ENCODE assay signal across 17 cellular contexts in genomic region chr16:86375841-86376240, GRCh38.
DNase-seq lines count a peak whose midpoint lies in the region; ATAC-seq, FAIRE-seq and TF ChIP-seq lines count a peak whose summit lies in the region.
"Had no signal": no experiment of that assay in that cellular context is flagged by ENCODE, and none has a peak within 500 bp of the region (broad histone marks: within the 10 kb centered on the region; RNA-seq: fewer than 3 reads in every experiment).

No MANE protein-coding gene starts in this region.

- H2AFZ ChIP-seq in hepatocyte (no peak overlapping the region), smooth muscle cell (ENCODE audit: low read depth) (no peak overlapping the region)

- TF ChIP-seq CTCF in hepatocyte (IDR thresholded peaks at IDR 0.05; ENCODE audit: poor library complexity) (no peak), smooth muscle cell (IDR thresholded peaks at IDR 0.05; ENCODE audit: borderline replicate concordance, insufficient read depth, poor library complexity, severe bottlenecking) (no peak), lower lobe of right lung (IDR thresholded peaks at IDR 0.05) (no peak), heart left ventricle (IDR thresholded peaks at IDR 0.05) (no peak)

- no peak overlapping the region for H3K9ac ChIP-seq in smooth muscle cell (ENCODE audit: low read depth)
- H3K9ac ChIP-seq: BLaER1 had no signal

- intact Hi-C loops in lower lobe of right lung (cut with DNase I) (no loop called here), heart left ventricle (cut with DNase I) (no loop called here)

- H4K20me1 ChIP-seq in hepatocyte (ENCODE audit: insufficient read depth, poor library complexity, severe bottlenecking) (no peaks in the 10 kb centered on the region), smooth muscle cell (ENCODE audit: low read depth) (no peaks in the 10 kb centered on the region)
- H4K20me1 ChIP-seq: BLaER1 had no signal

- H3K4me3 ChIP-seq in hepatocyte: no peak overlapping the region
- no peak overlapping the region for H3K4me3 ChIP-seq in smooth muscle cell
- H3K4me3 ChIP-seq in lower lobe of right lung: no peak overlapping the region
- no peak overlapping the region for H3K4me3 ChIP-seq in heart left ventricle
- H3K4me3 ChIP-seq: A549, BLaER1 had no signal

- WGBS in hepatocyte (ENCODE audit: low lambda C conversion rate, missing lambda C conversion rate): 47% methylated on average over 8 of the region's 9 CpGs
- 49% methylated on average over 9 of the region's 9 CpGs for WGBS in smooth muscle cell (ENCODE audit: low lambda C conversion rate)
- 72 to 84% (median 76%) methylated on average over 9 of the region's 9 CpGs for WGBS in heart left ventricle, 4 donors

- DNase-seq in EL (peak; percentile 32), RPMI7951 (ENCODE audit: low read depth) (peak; percentile 28), hepatocyte (ENCODE audit: low spot score) (no peak), smooth muscle cell (lab: John Stamatoyannopoulos, UW; ENCODE audit: unreplicated experiment) (no peak), lower lobe of right lung (no peak), heart left ventricle (no peak), GM19239 (ENCODE audit: insufficient read length, low spot score) (no peak), medulla oblongata (ENCODE audit: extremely low spot score) (no peak)
- DNase-seq: AML-193; Caco-2; CD8-positive, alpha-beta memory T cell; DMS53; KBM-7 had no signal

- H3K27me3 ChIP-seq in hepatocyte (no peaks in the 10 kb centered on the region), smooth muscle cell (ENCODE audit: low read depth) (no peaks in the 10 kb centered on the region), lower lobe of right lung (ENCODE audit: low read depth) (peaks cover 7% of the 10 kb centered on the region), heart left ventricle (peaks cover 0 to 57% (median 6%) of the 10 kb centered on the region in 9 donors)
- H3K27me3 ChIP-seq: BLaER1 had no signal

- TF ChIP-seq POLR2A in heart left ventricle (IDR thresholded peaks at IDR 0.05): no peak

- no peaks in the 10 kb centered on the region for H3F3A ChIP-seq in smooth muscle cell (ENCODE audit: low read depth)

- H3K9me2 ChIP-seq in hepatocyte (replicated peaks; ENCODE audit: insufficient read depth): no peaks in the 10 kb centered on the region

- H3K4me2 ChIP-seq in hepatocyte (peak overlapping the region; percentile 31), smooth muscle cell (peak overlapping the region; percentile 48)
- H3K4me2 ChIP-seq: A549, BLaER1 had no signal

- ATAC-seq in lower lobe of right lung: no peak
- ATAC-seq in heart left ventricle: no peak
- ATAC-seq: A549 had no signal

- H3K27ac ChIP-seq in hepatocyte: peak overlapping the region; percentile 51
- H3K27ac ChIP-seq in smooth muscle cell (ENCODE audit: low read depth): no peak overlapping the region
- no peak overlapping the region for H3K27ac ChIP-seq in lower lobe of right lung
- H3K27ac ChIP-seq in heart left ventricle: peak overlapping the region in 1 of 12 donors; percentile 4
- H3K27ac ChIP-seq: A549, BLaER1 had no signal

- H3K9me3 ChIP-seq in hepatocyte (ENCODE audit: low read depth): no peaks in the 10 kb centered on the region
- no peaks in the 10 kb centered on the region for H3K9me3 ChIP-seq in smooth muscle cell (replicated peaks; ENCODE audit: low read depth)
- H3K9me3 ChIP-seq in lower lobe of right lung: peaks cover 6% of the 10 kb centered on the region
- peaks cover 0 to 14% (median 2%) of the 10 kb centered on the region in 12 donors for H3K9me3 ChIP-seq in heart left ventricle

- H3K79me2 ChIP-seq in hepatocyte (no peaks in the 10 kb centered on the region), smooth muscle cell (ENCODE audit: low read depth) (no peaks in the 10 kb centered on the region)

- H3K4me1 ChIP-seq in hepatocyte (ENCODE audit: insufficient read depth) (peaks cover 8% of the 10 kb centered on the region), smooth muscle cell (ENCODE audit: low read depth) (no peaks in the 10 kb centered on the region), lower lobe of right lung (no peaks in the 10 kb centered on the region), heart left ventricle (no peaks in the 10 kb centered on the region)
- H3K4me1 ChIP-seq: A549, Caco-2 had no signal

- H3K36me3 ChIP-seq in hepatocyte (replicated peaks; ENCODE audit: insufficient read depth, low read depth) (no peaks in the 10 kb centered on the region), smooth muscle cell (ENCODE audit: low read depth) (no peaks in the 10 kb centered on the region), lower lobe of right lung (no peaks in the 10 kb centered on the region), heart left ventricle (no peaks in the 10 kb centered on the region)
- H3K36me3 ChIP-seq: BLaER1 had no signal

- FAIRE-seq in GM19239 (lab: Jason Lieb, UNC): no peak
- FAIRE-seq: A549, G401.6, GM12891 had no signal

Comparison
In these comparisons a context has a peak if more than half of its experiments do, and no peak if none do; other contexts are left out.
1. DNase-seq: peak in EL (single experiment) and RPMI7951 (single experiment); none in hepatocyte (single experiment), smooth muscle cell (single experiment), lower lobe of right lung (single experiment), heart left ventricle (0 of 5), GM19239 (single experiment) and medulla oblongata (single experiment).